ENCODE assay signal across 21 cellular contexts in genomic region chr6:167013946-167014345, GRCh38. TPM values are rescaled to one million over a fixed set of nuclear protein-coding genes. Genes with fewer than 3 reads are reported as not detected.
DNase-seq lines count a peak whose midpoint lies in the region; ATAC-seq, FAIRE-seq and TF ChIP-seq lines count a peak whose summit lies in the region.
"Had no signal": no experiment of that assay in that cellular context is flagged by ENCODE, and none has a peak within 500 bp of the region (broad histone marks: within the 10 kb centered on the region; RNA-seq: fewer than 3 reads in every experiment).

No MANE protein-coding gene starts in this region.

- no peak for TF ChIP-seq POLR2A in K562 (conservative IDR thresholded peaks at IDR 0.05)

- H3K36me3 Mint-ChIP-seq in activated CD4-positive, alpha-beta T cell treated with anti-CD3 and anti-CD28 coated beads, Interleukin-2, amount 10 ng/mL, durations not matched to agents 7 days and 5 days (ENCODE audit: low read depth) = peaks cover 43% of the 10 kb centered on the region

- H3K4me3 ChIP-seq in K562 = no peak overlapping the region
- H3K4me3 ChIP-seq: A549; BLaER1 treated with 17β-estradiol and CSF1 and Interleukin-3, amounts not matched to agents 10 nM and 100 nM; GM12878 had no signal

- in situ Hi-C loops in K562 (cut with MboI) = no loop called here

- no peaks in the 10 kb centered on the region; the same call in 2 of the 3 replicates for H3K79me2 ChIP-seq in K562 (ENCODE audit: control insufficient read depth, insufficient read depth, low read length)

- ATAC-seq in K562 = no peak
- ATAC-seq: A549; CD8-positive, alpha-beta T cell; GM12878 had no signal

- H4K20me1 ChIP-seq in K562 (replicated peaks; ENCODE audit: control insufficient read depth, insufficient read depth, low read length) = no peaks in the 10 kb centered on the region
- H4K20me1 ChIP-seq: BLaER1 treated with 17β-estradiol and CSF1 and Interleukin-3, amounts not matched to agents 10 nM and 100 nM had no signal

- no peak overlapping the region for H3K27ac ChIP-seq in K562 (ENCODE audit: extremely low read depth, low read depth, low read length)
- H3K27ac ChIP-seq: 22Rv1; A549; BLaER1 treated with 17β-estradiol and CSF1 and Interleukin-3, amounts not matched to agents 10 nM and 100 nM; C4-2B had no signal

- intact Hi-C loops in K562 (cut with micrococcal nuclease) = no loop called here

- no peaks in the 10 kb centered on the region for H3K9me3 ChIP-seq in K562 (replicated peaks; ENCODE audit: control insufficient read depth, insufficient read depth, low read depth, low read length)
- H3K9me3 ChIP-seq: A549; BLaER1 treated with 17β-estradiol and CSF1 and Interleukin-3, amounts not matched to agents 10 nM and 100 nM; Caco-2 had no signal

- 98% methylated on average over 4 of the region's 4 CpGs for WGBS in K562 (ENCODE audit: insufficient coverage, low coverage, missing lambda C conversion rate)

- H3K4me1 Mint-ChIP-seq in activated CD4-positive, alpha-beta T cell treated with anti-CD3 and anti-CD28 coated beads, Interleukin-2, amount 10 ng/mL, durations not matched to agents 7 days and 5 days = peaks cover 2% of the 10 kb centered on the region
- H3K4me1 Mint-ChIP-seq: B cell had no signal

- peak overlapping the region; percentile 69 for H3K27ac Mint-ChIP-seq in activated CD4-positive, alpha-beta T cell treated with anti-CD3 and anti-CD28 coated beads, Interleukin-2, amount 10 ng/mL, durations not matched to agents 7 days and 5 days
- H3K27ac Mint-ChIP-seq: B cell; CD8-positive, alpha-beta T cell had no signal

- H3K4me2 ChIP-seq in K562 (ENCODE audit: insufficient read depth, low read length) = no peak overlapping the region
- H3K4me2 ChIP-seq: A549; BLaER1 treated with 17β-estradiol and CSF1 and Interleukin-3, amounts not matched to agents 10 nM and 100 nM had no signal

- H3K4me1 ChIP-seq in K562 (replicated peaks in 1 of 2; ENCODE audit: control insufficient read depth in 2 of 2, insufficient read depth in 2 of 2, low read length in 2 of 2) = no peaks in the 10 kb centered on the region
- H3K4me1 ChIP-seq: A549; BLaER1 treated with 17β-estradiol and CSF1 and Interleukin-3, amounts not matched to agents 10 nM and 100 nM; Caco-2 had no signal

- no peak for DNase-seq in activated CD4-positive, alpha-beta T cell treated with anti-CD3 and anti-CD28 coated beads, Interleukin-2, amount 10 ng/mL, durations not matched to agents 7 days and 5 days
- no peak for DNase-seq in activated CD4-positive, alpha-beta T cell treated with anti-CD3 and anti-CD28 coated beads, Interleukin-2, amount 50 U/mL, for 1 hour
- DNase-seq in K562 (ENCODE audit: extremely low read depth in 1 of 4, low spot score in 3 of 4) (no peak), HuH-7.5 (ENCODE audit: low spot score) (no peak), islet precursor cell (no peak)
- DNase-seq: AML-193; Caco-2; Calu3; CD4-positive, alpha-beta T cell; CD8-positive, alpha-beta T cell; DMS79 treated with DMSO at 0.1 percent for 48 hours; GDM1 had no signal

- TF ChIP-seq EP300 in K562 (IDR thresholded peaks at IDR 0.05; ENCODE audit: low read length) = no peak

- TF ChIP-seq RAD21 in K562 (CRISPR knock-in tag; conservative IDR thresholded peaks at IDR 0.05 in 1 of 2, IDR thresholded peaks at IDR 0.05 in 1 of 2) = no peak

- H3K4me3 Mint-ChIP-seq in activated CD4-positive, alpha-beta T cell treated with anti-CD3 and anti-CD28 coated beads, Interleukin-2, amount 10 ng/mL, durations not matched to agents 7 days and 5 days = no peak overlapping the region
- H3K4me3 Mint-ChIP-seq: B cell; CD4-positive, alpha-beta T cell; CD8-positive, alpha-beta T cell had no signal

- POLR2A ChIA-PET in activated CD4-positive, alpha-beta T cell treated with anti-CD3 and anti-CD28 coated beads, Interleukin-2, amount 10 ng/mL, durations not matched to agents 7 days and 5 days (lab: Charles Lee) = no interaction called here
- POLR2A ChIA-PET in K562 (lab: Yijun Ruan, JAX) = no interaction called here

- H3K36me3 ChIP-seq in K562 (ENCODE audit: control insufficient read depth, insufficient read depth, low read length) = peaks cover 75% of the 10 kb centered on the region

- no peak for TF ChIP-seq CTCF in K562 (IDR thresholded peaks at IDR 0.05 in 2 of 3, conservative IDR thresholded peaks at IDR 0.05 in 1 of 3; ENCODE audit: insufficient read depth in 2 of 3, low read depth in 1 of 3, low read length in 3 of 3)

- FAIRE-seq in K562 (lab: Jason Lieb, UNC) = no peak
- FAIRE-seq: A549, D721Med, GM12878, GM12892, GM18507 had no signal

- CTCF ChIA-PET in activated CD4-positive, alpha-beta T cell treated with anti-CD3 and anti-CD28 coated beads, Interleukin-2, amount 10 ng/mL, durations not matched to agents 7 days and 5 days (lab: Charles Lee) = interaction anchor here (1.1 kb wide), 1 partner anchor 14 kb away, joined by 4 read pairs; no protein-coding TSS in a partner anchor
- CTCF ChIA-PET in K562 (lab: Yijun Ruan, JAX; ENCODE audit: low intra/inter-chr PET ratio) = no interaction called here

- H3K9me1 ChIP-seq in K562 (ENCODE audit: control insufficient read depth, insufficient read depth, low read length) = no peaks in the 10 kb centered on the region

- H3K27me3 ChIP-seq in K562 (ENCODE audit: control insufficient read depth in 2 of 2, insufficient read depth in 2 of 2, low read length in 2 of 2) = no peaks in the 10 kb centered on the region
- H3K27me3 ChIP-seq: BLaER1 treated with 17β-estradiol and CSF1 and Interleukin-3, amounts not matched to agents 10 nM and 100 nM had no signal

- H3K9me3 Mint-ChIP-seq in activated CD4-positive, alpha-beta T cell treated with anti-CD3 and anti-CD28 coated beads, Interleukin-2, amount 10 ng/mL, durations not matched to agents 7 days and 5 days = no peaks in the 10 kb centered on the region
- H3K9me3 Mint-ChIP-seq: CD4-positive, alpha-beta T cell; CD8-positive, alpha-beta T cell had no signal

- H3K9ac ChIP-seq in K562 (ENCODE audit: insufficient read depth in 1 of 2, low read depth in 2 of 2, low read length in 2 of 2) = no peak overlapping the region
- H3K9ac ChIP-seq: BLaER1 treated with 17β-estradiol and CSF1 and Interleukin-3, amounts not matched to agents 10 nM and 100 nM had no signal

- H2AFZ ChIP-seq in K562 (ENCODE audit: low read depth, low read length) = no peak overlapping the region

- no peaks in the 10 kb centered on the region for H3K27me3 Mint-ChIP-seq in activated CD4-positive, alpha-beta T cell treated with anti-CD3 and anti-CD28 coated beads, Interleukin-2, amount 10 ng/mL, durations not matched to agents 7 days and 5 days
- H3K27me3 Mint-ChIP-seq: B cell; CD4-positive, alpha-beta T cell had no signal

- BruUV-seq in K562 (replicated peaks; lab: Mats Ljungman, UMichigan) = no TSS peak

RNA-seq across cellular contexts. Expression of gene CEP43, which starts 14.7 kb away (rescaled TPM):
- total RNA-seq in activated CD4-positive, alpha-beta T cell treated with anti-CD3 and anti-CD28 coated beads, Interleukin-2, amount 10 ng/mL, durations not matched to agents 7 days and 5 days = 10 to 100 TPM; 20.9 to 23.5 TPM
- 34.2 and 114 TPM in 2 replicates for total RNA-seq in K562 (2011; cell fraction: chromatin; rRNA removed; ENCODE audit: low replicate concordance)
- total RNA-seq in K562 (2011; cell fraction: nucleolus; rRNA removed) = 16.7 and 17.3 TPM in 2 replicates
- 37.0 and 57.8 TPM in 2 replicates for total RNA-seq in K562 (2011; cell fraction: nucleoplasm; rRNA removed)
- total RNA-seq in K562 (2014; rRNA removed) = 42.2 and 43.3 TPM in 2 replicates
- total RNA-seq in K562 (2014; rRNA removed; fragmentation: Illumina TruSeq; extraction: Trizol) = 53.8 and 57.2 TPM in 2 replicates
- 47.8 and 53.8 TPM in 2 replicates for total RNA-seq in K562 (2015; rRNA removed; fragmentation: Illumina TruSeq; extraction: Trizol)
- total RNA-seq in K562 (2021) = 31.4 and 36.5 TPM in 2 replicates
- 47.4 and 55.7 TPM in 2 replicates for polyA plus RNA-seq in K562 (2011; rRNA removed)
- polyA plus RNA-seq in K562 (2011; cell fraction: cytosol; rRNA removed) = 8.0 and 16.6 TPM in 2 replicates
- polyA plus RNA-seq in K562 (2011; cell fraction: nucleus; rRNA removed) = 45.3 and 63.2 TPM in 2 replicates
- polyA plus RNA-seq in K562 (2012) = 20.9 and 24.4 TPM in 2 replicates
- 41.0 and 52.1 TPM in 2 replicates for polyA plus RNA-seq in K562 (2014; fragmentation: Illumina TruSeq; extraction: Trizol)
- polyA plus RNA-seq in K562 (2014; fragmentation: Nextera tagmentation; extraction: Ambion mirVana) = 10 to 100 TPM; 15.2 to 19.3 TPM
- polyA plus RNA-seq in K562 (2014; rRNA removed) = 47.4 and 52.7 TPM in 2 replicates
- polyA minus RNA-seq in K562 (2011; rRNA and poly(A)+ RNA removed) = 58.5 and 58.8 TPM in 2 replicates
- polyA minus RNA-seq in K562 (2011; cell fraction: cytosol; rRNA and poly(A)+ RNA removed) = 13.8 and 20.2 TPM in 2 replicates
- 23.6 and 45.0 TPM in 2 replicates for polyA minus RNA-seq in K562 (2011; cell fraction: nucleus; rRNA and poly(A)+ RNA removed)

RNA-seq across cellular contexts. Expression of gene RNASET2, which starts 57.6 kb away (rescaled TPM):
- total RNA-seq in activated CD4-positive, alpha-beta T cell treated with anti-CD3 and anti-CD28 coated beads, Interleukin-2, amount 10 ng/mL, durations not matched to agents 7 days and 5 days = 100 to 1,000 TPM in 1 of 2 experiments, 10 to 100 TPM in 1; 84.3 to 101 TPM
- total RNA-seq in K562 (2011; cell fraction: chromatin; rRNA removed; ENCODE audit: low replicate concordance) = 55.9 TPM in 2 replicates
- total RNA-seq in K562 (2011; cell fraction: nucleolus; rRNA removed) = 54.7 and 61.6 TPM in 2 replicates
- 64.9 and 75.9 TPM in 2 replicates for total RNA-seq in K562 (2011; cell fraction: nucleoplasm; rRNA removed)
- total RNA-seq in K562 (2014; rRNA removed) (138 and 168 TPM in 2 replicates), K562 (2014; rRNA removed; fragmentation: Illumina TruSeq; extraction: Trizol) (66.4 and 66.9 TPM in 2 replicates), K562 (2015; rRNA removed; fragmentation: Illumina TruSeq; extraction: Trizol) (130 and 141 TPM in 2 replicates), K562 (2021) (99.2 and 105 TPM in 2 replicates)
- polyA plus RNA-seq in K562 (2011; rRNA removed) (46.4 and 211 TPM in 2 replicates), K562 (2014; fragmentation: Illumina TruSeq; extraction: Trizol) (75.2 and 91.3 TPM in 2 replicates), K562 (2014; fragmentation: Nextera tagmentation; extraction: Ambion mirVana) (10 to 100 TPM in 1 of 2 experiments, 1 to 10 TPM in 1; 7.4 to 15.8 TPM), K562 (2014; rRNA removed) (108 and 124 TPM in 2 replicates)
- polyA plus RNA-seq in K562 (2011; cell fraction: cytosol; rRNA removed) = 45.3 and 139 TPM in 2 replicates
- polyA plus RNA-seq in K562 (2011; cell fraction: nucleus; rRNA removed) = 31.3 and 148 TPM in 2 replicates
- polyA plus RNA-seq in K562 (2012) = 137 and 140 TPM in 2 replicates
- polyA minus RNA-seq in K562 (2011; rRNA and poly(A)+ RNA removed) = 20.3 and 116 TPM in 2 replicates
- polyA minus RNA-seq in K562 (2011; cell fraction: cytosol; rRNA and poly(A)+ RNA removed) = 14.3 and 84.4 TPM in 2 replicates
- polyA minus RNA-seq in K562 (2011; cell fraction: nucleus; rRNA and poly(A)+ RNA removed) = 9.3 and 51.3 TPM in 2 replicates
